8 cellular contexts compared by ENCODE assay signal in genomic region chr16:82580293-82580900, GRCh38. TPM values are rescaled to one million over a fixed set of nuclear protein-coding genes. Genes with fewer than 3 reads are reported as not detected.
A peak's percentile ranks its signal among the peaks of the same experiment; 100 is the strongest.
DNase-seq lines count a peak whose midpoint lies in the region; ATAC-seq and TF ChIP-seq lines count a peak whose summit lies in the region.

No MANE protein-coding gene starts in this region.

- under 1% methylated on average over 9 of the region's 9 CpGs for WGBS in SK-N-SH (ENCODE audit: low lambda C conversion rate)

- H3K36me3 ChIP-seq in A673 (ENCODE audit: insufficient read depth, low read length, poor library complexity, severe bottlenecking) = no peaks in the 10 kb centered on the region
- H3K36me3 ChIP-seq in SK-N-SH (replicated peaks in 1 of 2; ENCODE audit: control insufficient read depth in 1 of 2, insufficient read depth in 2 of 2, low read length in 1 of 2) = no peaks in the 10 kb centered on the region

- H3K79me2 ChIP-seq in SK-N-SH (ENCODE audit: insufficient read depth) = no peaks in the 10 kb centered on the region

- no peak overlapping the region for H3K4me3 Mint-ChIP-seq in activated T-cell treated with anti-CD3 and anti-CD28 coated beads, Interleukin-2, amount 50 U/mL, for 72 hours
- H3K4me3 Mint-ChIP-seq in activated naive CD8-positive, alpha-beta T cell treated with anti-CD3 and anti-CD28 coated beads for 36 hours = no peak overlapping the region

- no peak overlapping the region for H3K4me2 ChIP-seq in SK-N-SH

- H3K27ac Mint-ChIP-seq in activated T-cell treated with anti-CD3 and anti-CD28 coated beads, Interleukin-2, amount 50 U/mL, for 72 hours = no peak overlapping the region
- H3K27ac Mint-ChIP-seq in activated naive CD8-positive, alpha-beta T cell treated with anti-CD3 and anti-CD28 coated beads for 36 hours = no peak overlapping the region

- no peaks in the 10 kb centered on the region for H3K9me2 ChIP-seq in SK-N-SH

- H3K27me3 ChIP-seq in A673 (replicated peaks; ENCODE audit: insufficient read depth, low read depth, low read length, poor library complexity) (peaks cover 8% of the 10 kb centered on the region), SK-N-SH (ENCODE audit: insufficient read depth) (no peaks in the 10 kb centered on the region)

- no peaks in the 10 kb centered on the region for H3K4me1 Mint-ChIP-seq in activated T-cell treated with anti-CD3 and anti-CD28 coated beads, Interleukin-2, amount 50 U/mL, for 72 hours (ENCODE audit: low read depth)
- no peaks in the 10 kb centered on the region for H3K4me1 Mint-ChIP-seq in activated naive CD8-positive, alpha-beta T cell treated with anti-CD3 and anti-CD28 coated beads for 36 hours

- no peaks in the 10 kb centered on the region for H3F3A ChIP-seq in SK-N-SH (replicated peaks; ENCODE audit: insufficient read depth)

- H3K9me3 Mint-ChIP-seq in activated T-cell treated with anti-CD3 and anti-CD28 coated beads, Interleukin-2, amount 50 U/mL, for 72 hours = peaks cover 0 to 2% of the 10 kb centered on the region in 2 donors
- no peaks in the 10 kb centered on the region for H3K9me3 Mint-ChIP-seq in activated naive CD8-positive, alpha-beta T cell treated with anti-CD3 and anti-CD28 coated beads for 36 hours

- no peak for ATAC-seq in activated T-cell treated with anti-CD3 and anti-CD28 coated beads, Interleukin-2, amount 50 U/mL, for 72 hours (replicated peaks in 1 of 2)
- no peak for ATAC-seq in HG03520 (IDR thresholded peaks at IDR 0.05; ENCODE audit: unreplicated experiment)
- no peak for ATAC-seq in HG02642 (IDR thresholded peaks at IDR 0.05; ENCODE audit: poor library complexity, unreplicated experiment)

- DNase-seq in A673 (ENCODE audit: low spot score) = peak; percentile 20
- peak; percentile 23 for DNase-seq in HCEC 1CT
- DNase-seq in SK-N-SH = peak; percentile 22
- DNase-seq in iPS-NIHi7 (ENCODE audit: extremely low spot score) = peak; percentile 56
- DNase-seq in activated T-cell treated with anti-CD3 and anti-CD28 coated beads, Interleukin-2, amount 50 U/mL, for 72 hours = no peak
- no peak for DNase-seq in activated naive CD8-positive, alpha-beta T cell treated with anti-CD3 and anti-CD28 coated beads for 36 hours

- H3K9me3 ChIP-seq in A673 (ENCODE audit: low read depth, low read length, poor library complexity, severe bottlenecking) = no peaks in the 10 kb centered on the region
- H3K9me3 ChIP-seq in SK-N-SH = no peaks in the 10 kb centered on the region

- no peaks in the 10 kb centered on the region for H4K20me1 ChIP-seq in SK-N-SH (ENCODE audit: insufficient read depth)

- no peaks in the 10 kb centered on the region for H3K27me3 Mint-ChIP-seq in activated T-cell treated with anti-CD3 and anti-CD28 coated beads, Interleukin-2, amount 50 U/mL, for 72 hours (ENCODE audit: low read depth)
- no peaks in the 10 kb centered on the region for H3K27me3 Mint-ChIP-seq in activated naive CD8-positive, alpha-beta T cell treated with anti-CD3 and anti-CD28 coated beads for 36 hours

- no peak for TF ChIP-seq EP300 in SK-N-SH (IDR thresholded peaks at IDR 0.05; ENCODE audit: borderline replicate concordance in 1 of 2, low read depth in 1 of 2, low read length in 1 of 2)

- H3K4me1 ChIP-seq in A673 (ENCODE audit: insufficient read depth, low read length, poor library complexity, severe bottlenecking) = no peaks in the 10 kb centered on the region
- no peaks in the 10 kb centered on the region for H3K4me1 ChIP-seq in SK-N-SH (ENCODE audit: control insufficient read depth in 1 of 2, insufficient read depth in 2 of 2, low read depth in 1 of 2, low read length in 1 of 2)

- H3K36me3 Mint-ChIP-seq in activated T-cell treated with anti-CD3 and anti-CD28 coated beads, Interleukin-2, amount 50 U/mL, for 72 hours (ENCODE audit: insufficient read depth in 2 of 2) = no peaks in the 10 kb centered on the region
- no peaks in the 10 kb centered on the region for H3K36me3 Mint-ChIP-seq in activated naive CD8-positive, alpha-beta T cell treated with anti-CD3 and anti-CD28 coated beads for 36 hours

- CTCF ChIA-PET in A673 (lab: Charles Lee) (interaction anchor here (0.7 kb wide), 1 partner anchor 317 kb away, joined by 3 read pairs; no protein-coding TSS in a partner anchor), SK-N-SH (lab: Yijun Ruan, JAX) (interaction anchor here (0.9 to 2.3 kb wide), 3 partner anchors 212 to 331 kb away, joined by 3 to 15 read pairs (median 4); no protein-coding TSS in a partner anchor)

- TF ChIP-seq CTCF in A673 (conservative IDR thresholded peaks at IDR 0.05; ENCODE audit: low read depth, low read length) = peak; percentile 44
- TF ChIP-seq CTCF in SK-N-SH (IDR thresholded peaks at IDR 0.05) = peak; percentile 45

- H3K27ac ChIP-seq in A673 (ENCODE audit: low read depth, low read length, poor library complexity, severe bottlenecking) (no peak overlapping the region), SK-N-SH (ENCODE audit: low read depth in 2 of 2, low read length in 1 of 2) (no peak overlapping the region)

- POLR2A ChIA-PET in A673 (lab: Charles Lee; ENCODE audit: low non-redundant PET) = no interaction called here
- POLR2A ChIA-PET in SK-N-SH (lab: Yijun Ruan, JAX) = no interaction called here

- BruUV-seq in A673 (replicated peaks; lab: Mats Ljungman, UMichigan) = no TSS peak

- intact Hi-C loops in A673 (cut with micrococcal nuclease; ENCODE audit: unreplicated experiment) = no loop called here

- TF ChIP-seq RAD21 in SK-N-SH (IDR thresholded peaks at IDR 0.05; ENCODE audit: low read length) = peak; percentile 64

- H3K4me3 ChIP-seq in A673 (ENCODE audit: low read depth, low read length, poor library complexity, severe bottlenecking) = no peak overlapping the region
- H3K4me3 ChIP-seq in SK-N-SH (ENCODE audit: low read depth in 2 of 2, low read length in 1 of 2) = no peak overlapping the region

- H2AFZ ChIP-seq in SK-N-SH (ENCODE audit: low read depth) = no peak overlapping the region

- no peak overlapping the region for H3K9ac ChIP-seq in SK-N-SH

TF ChIP-seq in SK-N-SH, 30 proteins besides CTCF, POLR2A, EP300 and RAD21:
- TF ChIP-seq POLR2AphosphoS5 (IDR thresholded peaks at IDR 0.05; ENCODE audit: low read depth, low read length) (no peak), SMC3 (IDR thresholded peaks at IDR 0.05; ENCODE audit: low read depth, low read length) (peak; percentile 41; the same call in 1 of the 2 replicates)

RNA-seq across cellular contexts. Expression of gene CDH13, which starts 46.4 kb away (rescaled TPM):
- 1.3 and 2.1 TPM in 2 replicates for total RNA-seq in A673 (2021)
- 93.0 and 107 TPM in 2 replicates for polyA plus RNA-seq in SK-N-SH (2012; rRNA removed)
- polyA plus RNA-seq in SK-N-SH (2012; cell fraction: cytosol; rRNA removed) = 68.6 and 78.0 TPM in 2 replicates
- 53.7 and 78.7 TPM in 2 replicates for polyA plus RNA-seq in SK-N-SH (2012; cell fraction: nucleus; rRNA removed)
- total RNA-seq in activated T-cell treated with anti-CD3 and anti-CD28 coated beads, Interleukin-2, amount 50 U/mL, for 72 hours = not detected
- not detected for total RNA-seq in activated naive CD8-positive, alpha-beta T cell treated with anti-CD3 and anti-CD28 coated beads for 36 hours

Comparison
In these comparisons a context has a peak if more than half of its experiments do, and no peak if none do; other contexts are left out.
1. DNase-seq: peak in A673 (single experiment), HCEC 1CT (single experiment), SK-N-SH (single experiment) and iPS-NIHi7 (single experiment); none in activated T-cell treated with anti-CD3 and anti-CD28 coated beads, Interleukin-2, amount 50 U/mL, for 72 hours (0 of 2) and activated naive CD8-positive, alpha-beta T cell treated with anti-CD3 and anti-CD28 coated beads for 36 hours (single experiment).